Comparison of ENCODE assay signal across 8 cellular contexts in the genomic region with DNA sequence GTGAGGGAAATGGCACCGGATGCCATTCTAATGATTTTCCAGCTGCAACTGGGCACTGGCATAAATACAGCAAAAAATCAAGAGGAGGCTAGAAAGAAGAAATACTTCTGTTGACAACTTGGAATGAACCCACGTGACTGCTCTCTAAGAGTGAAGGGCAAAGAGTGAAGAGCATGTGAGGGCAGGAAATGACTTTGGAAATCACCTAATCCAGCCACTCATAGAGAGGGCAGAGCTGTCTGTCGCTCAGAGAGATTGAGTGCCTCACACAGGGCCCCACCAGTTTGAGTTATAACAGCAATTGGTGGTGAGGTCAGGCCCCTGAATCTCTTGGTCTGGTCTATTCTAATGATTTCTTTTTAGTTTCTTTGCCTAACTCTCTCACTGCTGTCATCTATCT. TPM values are rescaled to one million over a fixed set of nuclear protein-coding genes. Genes with fewer than 3 reads are reported as not detected.
DNase-seq lines count a peak whose midpoint lies in the region; ATAC-seq and TF ChIP-seq lines count a peak whose summit lies in the region.

No MANE protein-coding gene starts in this region.

- peaks cover 52% of the 10 kb centered on the region for H3K4me1 Mint-ChIP-seq in central memory CD8-positive, alpha-beta T cell
- H3K4me1 Mint-ChIP-seq in endothelial cell (ENCODE audit: unreplicated experiment): peaks cover 10% of the 10 kb centered on the region

- ATAC-seq in GM19463 (IDR thresholded peaks at IDR 0.05; ENCODE audit: unreplicated experiment) (peak; percentile 43), GM21515 (IDR thresholded peaks at IDR 0.05; ENCODE audit: unreplicated experiment) (no peak)
- peak; percentile 15 for ATAC-seq in central memory CD8-positive, alpha-beta T cell (replicated peaks; ENCODE audit: extremely low read depth, poor library complexity, severe bottlenecking)

- DNase-seq in NCI-H2227 (lab: John Stamatoyannopoulos, UW; ENCODE audit: unreplicated experiment) (peak; percentile 9), Ammon's horn (ENCODE audit: low spot score) (no peak), endothelial cell (ENCODE audit: low spot score) (no peak)
- peak in 1 of 2 donors; percentile 31 for DNase-seq in central memory CD8-positive, alpha-beta T cell (ENCODE audit: low spot score in 2 of 2)
- peak; percentile 5 to 39 for DNase-seq in stimulated activated CD4-positive, alpha-beta T cell treated with anti-CD3 and anti-CD28 coated beads, Interleukin-4, amount 100 ng/mL, for 4 hours
- DNase-seq in activated CD8-positive, alpha-beta memory T cell treated with anti-CD3 and anti-CD28 coated beads, Interleukin-2, amount 50 U/mL, for 48 hours: no peak

- H3K27me3 Mint-ChIP-seq in central memory CD8-positive, alpha-beta T cell: no peaks in the 10 kb centered on the region
- H3K27me3 Mint-ChIP-seq in endothelial cell (ENCODE audit: unreplicated experiment): peaks cover 9% of the 10 kb centered on the region

- no peak for TF ChIP-seq CTCF in endothelial cell (IDR thresholded peaks at IDR 0.05; ENCODE audit: unreplicated experiment)

- no peak overlapping the region for H3K4me3 Mint-ChIP-seq in central memory CD8-positive, alpha-beta T cell
- H3K4me3 Mint-ChIP-seq in endothelial cell (ENCODE audit: unreplicated experiment): no peak overlapping the region

- H3K9me3 Mint-ChIP-seq in central memory CD8-positive, alpha-beta T cell: no peaks in the 10 kb centered on the region
- H3K9me3 Mint-ChIP-seq in endothelial cell (ENCODE audit: unreplicated experiment): no peaks in the 10 kb centered on the region

- peak overlapping the region; percentile 86 for H3K27ac Mint-ChIP-seq in central memory CD8-positive, alpha-beta T cell (ENCODE audit: low read depth)
- H3K27ac Mint-ChIP-seq in endothelial cell (ENCODE audit: unreplicated experiment): no peak overlapping the region

- peaks cover 10% of the 10 kb centered on the region for H3K36me3 Mint-ChIP-seq in central memory CD8-positive, alpha-beta T cell (ENCODE audit: insufficient read depth)
- no peaks in the 10 kb centered on the region for H3K36me3 Mint-ChIP-seq in endothelial cell (ENCODE audit: low read depth, unreplicated experiment)

RNA-seq across cellular contexts. Expression of a gene that starts 3.9 kb away (rescaled TPM):
- total RNA-seq in endothelial cell (ENCODE audit: unreplicated experiment): 3.2 TPM

Comparison
In these comparisons a context has a peak if more than half of its experiments do, and no peak if none do; other contexts are left out.
1. DNase-seq: peak in NCI-H2227 (single experiment) and stimulated activated CD4-positive, alpha-beta T cell treated with anti-CD3 and anti-CD28 coated beads, Interleukin-4, amount 100 ng/mL, for 4 hours (2 of 2); none in Ammon's horn (single experiment), endothelial cell (single experiment) and activated CD8-positive, alpha-beta memory T cell treated with anti-CD3 and anti-CD28 coated beads, Interleukin-2, amount 50 U/mL, for 48 hours (single experiment).